16 cellular contexts compared by ENCODE assay signal in the genomic region with DNA sequence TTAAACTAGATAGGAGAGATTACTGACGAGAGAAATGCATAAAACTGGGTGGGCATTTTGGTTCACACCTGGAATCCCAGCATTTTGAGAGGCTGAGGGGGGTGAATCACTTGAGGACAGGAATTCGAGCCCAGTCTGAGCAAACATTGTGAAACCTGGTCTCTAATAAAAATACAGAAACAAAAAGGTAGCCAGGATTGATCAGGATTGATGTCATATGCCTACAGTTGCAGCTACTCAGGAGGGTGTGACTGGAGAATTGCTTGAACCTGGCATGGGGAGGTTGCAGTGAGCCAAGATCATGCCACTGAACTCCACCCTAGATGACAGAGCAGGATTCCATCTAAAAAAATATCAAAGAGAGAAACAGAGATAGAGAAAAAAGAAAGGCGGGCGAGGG.
DNase-seq lines count a peak whose midpoint lies in the region; ATAC-seq and TF ChIP-seq lines count a peak whose summit lies in the region.
"Had no signal": no experiment of that assay in that cellular context is flagged by ENCODE, and none has a peak within 500 bp of the region (broad histone marks: within the 10 kb centered on the region; RNA-seq: fewer than 3 reads in every experiment).

No MANE protein-coding gene starts in this region.

- no peaks in the 10 kb centered on the region for H3K27me3 ChIP-seq in RWPE2 (ENCODE audit: insufficient read depth, poor library complexity, severe bottlenecking)
- no peaks in the 10 kb centered on the region for H3K27me3 ChIP-seq in foreskin keratinocyte
- H3K27me3 ChIP-seq: BLaER1 treated with 17β-estradiol and CSF1 and Interleukin-3, amounts not matched to agents 10 nM and 100 nM had no signal

- ATAC-seq in RWPE2 (ENCODE audit: low read depth) (peak; percentile 61; the same call in 2 of the 3 replicates), foreskin keratinocyte (no peak), HG03432 (IDR thresholded peaks at IDR 0.05; ENCODE audit: unreplicated experiment) (no peak), GM19452 (IDR thresholded peaks at IDR 0.05; ENCODE audit: unreplicated experiment) (no peak)
- ATAC-seq: A549; CD8-positive, alpha-beta T cell had no signal

- H3K4me3 ChIP-seq in RWPE2 (ENCODE audit: severe bottlenecking) (no peak overlapping the region), epithelial cell of esophagus (ENCODE audit: low read length) (no peak overlapping the region)
- H3K4me3 ChIP-seq: A549; BLaER1 treated with 17β-estradiol and CSF1 and Interleukin-3, amounts not matched to agents 10 nM and 100 nM had no signal

- H3K27ac ChIP-seq in RWPE2 (ENCODE audit: poor library complexity, severe bottlenecking) (peak overlapping the region; percentile 43), foreskin keratinocyte (no peak overlapping the region)
- H3K27ac ChIP-seq: 22Rv1; A549; BLaER1 treated with 17β-estradiol and CSF1 and Interleukin-3, amounts not matched to agents 10 nM and 100 nM; C4-2B had no signal

- DNase-seq in RWPE2 (ENCODE audit: low spot score) (no peak), epithelial cell of esophagus (ENCODE audit: low read depth) (peak; percentile 33), foreskin keratinocyte (peak; percentile 17 to 22)
- DNase-seq: AML-193; Caco-2; Calu3; CD4-positive, alpha-beta T cell; CD8-positive, alpha-beta T cell; DMS79 treated with DMSO at 0.1 percent for 48 hours; GF-D8 had no signal

- H3K4me1 ChIP-seq in RWPE2 (ENCODE audit: insufficient read depth, poor library complexity, severe bottlenecking): peaks cover 9% of the 10 kb centered on the region
- H3K4me1 ChIP-seq in foreskin keratinocyte: no peaks in the 10 kb centered on the region
- H3K4me1 ChIP-seq: A549; BLaER1 treated with 17β-estradiol and CSF1 and Interleukin-3, amounts not matched to agents 10 nM and 100 nM; Caco-2 had no signal

- no peak for TF ChIP-seq CTCF in RWPE2 (IDR thresholded peaks at IDR 0.05; ENCODE audit: poor library complexity, severe bottlenecking)
- TF ChIP-seq CTCF in epithelial cell of esophagus (IDR thresholded peaks at IDR 0.05; ENCODE audit: insufficient read depth, low read depth, low read length, missing control alignments): no peak
- no peak for TF ChIP-seq CTCF in foreskin keratinocyte (conservative IDR thresholded peaks at IDR 0.05)

- no peaks in the 10 kb centered on the region for H3K9me3 ChIP-seq in RWPE2 (ENCODE audit: severe bottlenecking)
- H3K9me3 ChIP-seq: A549; BLaER1 treated with 17β-estradiol and CSF1 and Interleukin-3, amounts not matched to agents 10 nM and 100 nM; Caco-2 had no signal

- H3K36me3 ChIP-seq in RWPE2 (ENCODE audit: low read depth): no peaks in the 10 kb centered on the region
- H3K36me3 ChIP-seq: BLaER1 treated with 17β-estradiol and CSF1 and Interleukin-3, amounts not matched to agents 10 nM and 100 nM had no signal
